9 cellular contexts compared by ENCODE assay signal in genomic region chr6:30450908-30451818, GRCh38. TPM values are rescaled to one million over a fixed set of nuclear protein-coding genes. Genes with fewer than 3 reads are reported as not detected.
A peak's percentile ranks its signal among the peaks of the same experiment; 100 is the strongest.
DNase-seq lines count a peak whose midpoint lies in the region; ATAC-seq, FAIRE-seq and TF ChIP-seq lines count a peak whose summit lies in the region.
"Had no signal": no experiment of that assay in that cellular context is flagged by ENCODE, and none has a peak within 500 bp of the region (broad histone marks: within the 10 kb centered on the region; RNA-seq: fewer than 3 reads in every experiment).

No MANE protein-coding gene starts in this region.

- H3K27ac ChIP-seq in endothelial cell of umbilical vein (ENCODE audit: insufficient read depth, low read depth, low read length) (no peak overlapping the region), neuronal stem cell (replicated peaks; ENCODE audit: low read length) (no peak overlapping the region)

- no peak for TF ChIP-seq POLR2A in endothelial cell of umbilical vein (IDR thresholded peaks at IDR 0.05; ENCODE audit: low read depth, low read length)

- H2BK15ac ChIP-seq in neuronal stem cell (ENCODE audit: low read length): no peak overlapping the region

- peak overlapping the region; percentile 38 for H3K23ac ChIP-seq in neuronal stem cell (ENCODE audit: low read depth, low read length, poor library complexity)

- H3K79me2 ChIP-seq in endothelial cell of umbilical vein (ENCODE audit: control insufficient read depth, insufficient read depth, low read length): no peaks in the 10 kb centered on the region

- no peak overlapping the region for H2BK120ac ChIP-seq in neuronal stem cell (ENCODE audit: low read depth, low read length)

- H2AK5ac ChIP-seq in neuronal stem cell (ENCODE audit: low read depth, low read length): peak overlapping the region; percentile 50

- H3K14ac ChIP-seq in neuronal stem cell (ENCODE audit: low read length): no peak overlapping the region

- H3K9me3 ChIP-seq in endothelial cell of umbilical vein (replicated peaks; ENCODE audit: control insufficient read depth, insufficient read depth, low read length): no peaks in the 10 kb centered on the region
- no peaks in the 10 kb centered on the region for H3K9me3 ChIP-seq in neuronal stem cell (replicated peaks in 1 of 2; ENCODE audit: control insufficient read depth in 2 of 2, insufficient read depth in 1 of 2, low read depth in 1 of 2, low read length in 2 of 2)

- peak overlapping the region; percentile 71 for H3K18ac ChIP-seq in neuronal stem cell (ENCODE audit: low read length)

- H3K27me3 ChIP-seq in endothelial cell of umbilical vein (ENCODE audit: control insufficient read depth in 2 of 2, insufficient read depth in 2 of 2, low read length in 2 of 2) (peaks cover 79 to 87% of the 10 kb centered on the region in 2 experiments), neuronal stem cell (ENCODE audit: control insufficient read depth in 3 of 3, insufficient read depth in 3 of 3, low read depth in 1 of 3, low read length in 3 of 3) (peaks cover 0 to 80% (median 39%) of the 10 kb centered on the region in 3 experiments)

- no peaks in the 10 kb centered on the region for H3K4me1 ChIP-seq in endothelial cell of umbilical vein (ENCODE audit: control insufficient read depth, extremely low read depth, insufficient read depth, low read length)
- no peaks in the 10 kb centered on the region for H3K4me1 ChIP-seq in neuronal stem cell (ENCODE audit: control insufficient read depth in 2 of 2, insufficient read depth in 1 of 2, low read depth in 1 of 2, low read length in 2 of 2)

- H2BK5ac ChIP-seq in neuronal stem cell (ENCODE audit: low read length): no peak overlapping the region

- no peaks in the 10 kb centered on the region for H3K36me3 ChIP-seq in endothelial cell of umbilical vein (ENCODE audit: control insufficient read depth in 2 of 2, extremely low read depth in 1 of 2, insufficient read depth in 2 of 2, low read length in 2 of 2)
- H3K36me3 ChIP-seq in neuronal stem cell (replicated peaks in 1 of 2; ENCODE audit: control insufficient read depth in 2 of 2, insufficient read depth in 2 of 2, low read length in 2 of 2): no peaks in the 10 kb centered on the region

- POLR2A ChIA-PET in endothelial cell of umbilical vein (lab: Charles Lee): no interaction called here

- H3K4me2 ChIP-seq in endothelial cell of umbilical vein (ENCODE audit: insufficient read depth, low read length) (no peak overlapping the region), neuronal stem cell (ENCODE audit: insufficient read depth, low read length, poor library complexity, severe bottlenecking) (no peak overlapping the region)

- no CpG with 5 or more reads among the region's 52 CpGs for WGBS in neuronal stem cell (ENCODE audit: extremely low coverage in 2 of 2, insufficient read length in 2 of 2, insufficient replicate concordance in 1 of 2), 2 donors

- ATAC-seq in HG02885 (IDR thresholded peaks at IDR 0.05; ENCODE audit: poor library complexity, unreplicated experiment): peak; percentile 56

- no peak overlapping the region for H2AFZ ChIP-seq in endothelial cell of umbilical vein (ENCODE audit: low read depth, low read length)
- peak overlapping the region; percentile 75 for H2AFZ ChIP-seq in neuronal stem cell (ENCODE audit: low read length)

- H3K4ac ChIP-seq in neuronal stem cell (ENCODE audit: low read length): no peak overlapping the region

- no peak overlapping the region for H3K9ac ChIP-seq in endothelial cell of umbilical vein (replicated peaks; ENCODE audit: extremely low read depth, insufficient read depth, low read length)
- H3K9ac ChIP-seq in neuronal stem cell (ENCODE audit: low read depth, low read length, poor library complexity): no peak overlapping the region

- peak; percentile 44 for FAIRE-seq in endothelial cell of umbilical vein (lab: Jason Lieb, UNC)
- FAIRE-seq in D721Med (lab: Jason Lieb, UNC): no peak
- FAIRE-seq: colon had no signal

- BruUV-seq in endothelial cell of umbilical vein (replicated peaks; lab: Mats Ljungman, UMichigan): no TSS peak

- intact Hi-C loops in endothelial cell of umbilical vein (cut with micrococcal nuclease): no loop called here

- peak overlapping the region; percentile 27 for H4K8ac ChIP-seq in neuronal stem cell (ENCODE audit: low read depth, low read length)

- DNase-seq in AG10803 (ENCODE audit: low read depth) (peak; percentile 70), endothelial cell of umbilical vein (ENCODE audit: low read depth, low spot score) (no peak), neuronal stem cell (ENCODE audit: low spot score) (no peak), D721Med (ENCODE audit: insufficient read length, low spot score) (no peak), SW 1271 (lab: John Stamatoyannopoulos, UW) (no peak), middle frontal gyrus (ENCODE audit: extremely low spot score, low spot score) (no peak)
- DNase-seq in activated CD4-positive, alpha-beta T cell treated with anti-CD3 and anti-CD28 coated beads, Interleukin-2, amount 50 U/mL, for 1 hour: peak; percentile 57

- H3K9me1 ChIP-seq in endothelial cell of umbilical vein (replicated peaks; ENCODE audit: control insufficient read depth, extremely low read depth, insufficient read depth, low read length): no peaks in the 10 kb centered on the region

- H3K4me3 ChIP-seq in AG10803 (ENCODE audit: low read length) (peak overlapping the region; percentile 31), endothelial cell of umbilical vein (replicated peaks in 1 of 3; ENCODE audit: insufficient read depth in 1 of 3, low read depth in 1 of 3, low read length in 3 of 3) (no peak overlapping the region), neuronal stem cell (ENCODE audit: low read length in 2 of 2) (no peak overlapping the region)

- CTCF ChIA-PET in endothelial cell of umbilical vein (lab: Charles Lee): interaction anchor here (0.9 to 1.2 kb wide), 4 partner anchors 10 to 40 kb away, joined by 3 to 7 read pairs (median 3); no protein-coding TSS in a partner anchor

- H4K91ac ChIP-seq in neuronal stem cell (ENCODE audit: low read depth, low read length, poor library complexity): no peak overlapping the region

- dilution Hi-C loops in endothelial cell of umbilical vein (cut with MboI; ENCODE audit: extremely low pct_ligation_motif_present, low sequenced_read_pairs): no loop called here

- H3K79me1 ChIP-seq in neuronal stem cell (ENCODE audit: low read depth, low read length): no peaks in the 10 kb centered on the region

- no peaks in the 10 kb centered on the region for H4K20me1 ChIP-seq in endothelial cell of umbilical vein (replicated peaks; ENCODE audit: control insufficient read depth, extremely low read depth, insufficient read depth, low read length)

- H2BK12ac ChIP-seq in neuronal stem cell (ENCODE audit: low read length): no peak overlapping the region

- TF ChIP-seq CTCF in AG10803 (conservative IDR thresholded peaks at IDR 0.05; ENCODE audit: low read length): no peak
- no peak for TF ChIP-seq CTCF in endothelial cell of umbilical vein (IDR thresholded peaks at IDR 0.05; ENCODE audit: extremely low read depth in 1 of 2, insufficient read depth in 1 of 2, low read depth in 1 of 2, low read length in 2 of 2)
- TF ChIP-seq CTCF in D721Med (IDR thresholded peaks at IDR 0.05; ENCODE audit: insufficient read depth, missing control alignments): no peak

TF ChIP-seq in endothelial cell of umbilical vein, 7 proteins besides CTCF, POLR2A, EP300 and RAD21:
- TF ChIP-seq GATA2 (IDR thresholded peaks at IDR 0.05; ENCODE audit: insufficient read depth, insufficient read length, low read depth, low read length) (no peak), FOS (IDR thresholded peaks at IDR 0.05; ENCODE audit: borderline replicate concordance, insufficient read depth, low read length) (no peak), POLR2AphosphoS5 (IDR thresholded peaks at IDR 0.05; ENCODE audit: insufficient read depth, low read depth, low read length) (no peak), JUN (IDR thresholded peaks at IDR 0.05; ENCODE audit: borderline replicate concordance, insufficient read depth, insufficient read length, low read depth) (no peak), MYC (IDR thresholded peaks at IDR 0.05; ENCODE audit: low read depth, low read length) (no peak), EZH2 (IDR thresholded peaks at IDR 0.05; ENCODE audit: borderline replicate concordance, low read depth, low read length, severe bottlenecking) (peak; percentile 84)
- TF ChIP-seq, protein P1, sequence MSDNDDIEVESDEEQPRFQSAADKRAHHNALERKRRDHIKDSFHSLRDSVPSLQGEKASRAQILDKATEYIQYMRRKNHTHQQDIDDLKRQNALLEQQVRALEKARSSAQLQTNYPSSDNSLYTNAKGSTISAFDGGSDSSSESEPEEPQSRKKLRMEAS (IDR thresholded peaks at IDR 0.05; ENCODE audit: insufficient read depth, insufficient read length): no peak

RNA-seq across cellular contexts. Expression of gene HLA-E, which starts 38.1 kb away (rescaled TPM):
- total RNA-seq in endothelial cell of umbilical vein: 249 and 271 TPM in 2 replicates
- polyA plus RNA-seq in endothelial cell of umbilical vein: 277 and 298 TPM in 2 replicates
- 254 and 295 TPM in 2 replicates for polyA plus RNA-seq in endothelial cell of umbilical vein (2011; cell fraction: cytosol; rRNA removed)
- polyA plus RNA-seq in endothelial cell of umbilical vein (2011; cell fraction: nucleus; rRNA removed): 225 and 229 TPM in 2 replicates
- 225 and 308 TPM in 2 replicates for polyA plus RNA-seq in endothelial cell of umbilical vein (2012)
- polyA minus RNA-seq in endothelial cell of umbilical vein: 251 and 253 TPM in 2 replicates
- polyA minus RNA-seq in endothelial cell of umbilical vein (2011; cell fraction: cytosol; rRNA and poly(A)+ RNA removed): 24.6 TPM
- polyA minus RNA-seq in endothelial cell of umbilical vein (2011; cell fraction: nucleus; rRNA and poly(A)+ RNA removed): 74.0 and 113 TPM in 2 replicates
- polyA plus RNA-seq in neuronal stem cell (2013, experiment 1 of 2): 20.5 TPM
- polyA plus RNA-seq in neuronal stem cell (2013, experiment 2 of 2): 19.7 TPM

Comparison
In these comparisons a context has a peak if more than half of its experiments do, and no peak if none do; other contexts are left out.
1. DNase-seq: peak in AG10803 (single experiment) and activated CD4-positive, alpha-beta T cell treated with anti-CD3 and anti-CD28 coated beads, Interleukin-2, amount 50 U/mL, for 1 hour (single experiment); none in endothelial cell of umbilical vein (single experiment), neuronal stem cell (single experiment), D721Med (single experiment), SW 1271 (0 of 2) and middle frontal gyrus (single experiment).